2 cellular contexts compared by ENCODE assay signal in the genomic region with DNA sequence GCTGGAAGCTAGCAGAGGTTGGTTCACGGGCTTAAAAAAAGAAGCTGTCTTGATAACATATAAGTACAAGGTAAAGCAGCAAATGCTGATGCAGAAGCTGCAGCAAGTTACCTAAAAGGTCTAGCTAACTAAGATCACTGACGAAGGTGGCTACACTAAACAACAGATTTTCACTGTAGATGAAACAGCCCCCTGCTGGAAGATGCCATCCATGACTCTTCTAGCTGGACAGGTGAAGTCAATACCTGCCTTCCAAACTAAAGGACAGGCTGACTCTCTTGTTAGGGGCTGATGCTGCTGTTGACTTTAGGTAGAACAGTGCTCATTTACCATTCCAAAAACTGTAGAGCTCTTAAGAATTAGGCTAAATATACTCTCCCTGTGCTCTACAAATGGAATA.
TF ChIP-seq lines count a peak whose summit lies in the region.

No MANE protein-coding gene starts in this region.

TF ChIP-seq in H1, 55 proteins besides CTCF, POLR2A, EP300 and RAD21:
- TF ChIP-seq GABPA (IDR thresholded peaks at IDR 0.05; ENCODE audit: borderline replicate concordance, insufficient read depth, low read length) (no peak), RFX5 (IDR thresholded peaks at IDR 0.05; ENCODE audit: borderline replicate concordance, low read depth, low read length) (no peak), CBX5 (IDR thresholded peaks at IDR 0.05; ENCODE audit: low read depth, low read length) (no peak)

TF ChIP-seq in SK-N-SH, 30 proteins besides CTCF, POLR2A, EP300 and RAD21:
- TF ChIP-seq NFIC (IDR thresholded peaks at IDR 0.05; ENCODE audit: borderline replicate concordance) (no peak), FOSL2 (IDR thresholded peaks at IDR 0.05; ENCODE audit: borderline replicate concordance, low read depth) (no peak), ELF1 (IDR thresholded peaks at IDR 0.05) (no peak), EZH2phosphoT487 (IDR thresholded peaks at IDR 0.05; ENCODE audit: borderline replicate concordance, low read depth) (no peak), RFX5 (IDR thresholded peaks at IDR 0.05; ENCODE audit: low read length) (no peak), JUND (IDR thresholded peaks at IDR 0.05) (no peak), TEAD4 (IDR thresholded peaks at IDR 0.05; ENCODE audit: borderline replicate concordance, insufficient read depth) (no peak), GABPA (IDR thresholded peaks at IDR 0.05; ENCODE audit: low read depth) (no peak), TAF1 (IDR thresholded peaks at IDR 0.05; ENCODE audit: borderline replicate concordance, low read depth, low read length) (no peak)
- TF ChIP-seq, protein P1, sequence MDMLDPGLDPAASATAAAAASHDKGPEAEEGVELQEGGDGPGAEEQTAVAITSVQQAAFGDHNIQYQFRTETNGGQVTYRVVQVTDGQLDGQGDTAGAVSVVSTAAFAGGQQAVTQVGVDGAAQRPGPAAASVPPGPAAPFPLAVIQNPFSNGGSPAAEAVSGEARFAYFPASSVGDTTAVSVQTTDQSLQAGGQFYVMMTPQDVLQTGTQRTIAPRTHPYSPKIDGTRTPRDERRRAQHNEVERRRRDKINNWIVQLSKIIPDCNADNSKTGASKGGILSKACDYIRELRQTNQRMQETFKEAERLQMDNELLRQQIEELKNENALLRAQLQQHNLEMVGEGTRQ (IDR thresholded peaks at IDR 0.05; ENCODE audit: borderline replicate concordance, low read depth, low read length): no peak
- TF ChIP-seq, protein P2, sequence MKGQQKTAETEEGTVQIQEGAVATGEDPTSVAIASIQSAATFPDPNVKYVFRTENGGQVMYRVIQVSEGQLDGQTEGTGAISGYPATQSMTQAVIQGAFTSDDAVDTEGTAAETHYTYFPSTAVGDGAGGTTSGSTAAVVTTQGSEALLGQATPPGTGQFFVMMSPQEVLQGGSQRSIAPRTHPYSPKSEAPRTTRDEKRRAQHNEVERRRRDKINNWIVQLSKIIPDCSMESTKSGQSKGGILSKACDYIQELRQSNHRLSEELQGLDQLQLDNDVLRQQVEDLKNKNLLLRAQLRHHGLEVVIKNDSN (IDR thresholded peaks at IDR 0.05; ENCODE audit: borderline replicate concordance, low read depth): no peak
- TF ChIP-seq, protein P3, sequence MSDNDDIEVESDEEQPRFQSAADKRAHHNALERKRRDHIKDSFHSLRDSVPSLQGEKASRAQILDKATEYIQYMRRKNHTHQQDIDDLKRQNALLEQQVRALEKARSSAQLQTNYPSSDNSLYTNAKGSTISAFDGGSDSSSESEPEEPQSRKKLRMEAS (IDR thresholded peaks at IDR 0.05; ENCODE audit: low read depth): no peak
